ENCODE assay signal across 18 cellular contexts in the genomic region with DNA sequence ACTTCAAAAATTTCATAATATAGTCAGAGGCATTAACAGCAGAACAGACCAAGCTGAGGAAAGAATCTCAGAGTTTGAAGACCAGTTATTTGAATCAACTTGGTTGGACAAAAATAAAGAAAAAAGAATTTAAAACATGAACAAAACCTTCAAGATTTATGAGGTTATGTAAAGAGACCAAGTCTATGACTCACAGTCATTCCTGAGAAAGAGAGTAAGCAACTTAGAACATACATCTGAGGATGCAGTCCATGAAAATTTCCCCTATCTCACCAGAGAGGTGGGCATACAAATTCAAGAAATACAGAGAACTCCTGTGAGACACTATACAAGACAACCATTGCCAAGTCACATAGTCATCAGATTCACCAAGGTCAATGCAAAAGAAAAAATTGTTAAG.
"Had no signal": no experiment of that assay in that cellular context is flagged by ENCODE, and none has a peak within 500 bp of the region (broad histone marks: within the 10 kb centered on the region; RNA-seq: fewer than 3 reads in every experiment).

No MANE protein-coding gene starts in this region.

- H3K4me3 ChIP-seq: right atrium auricular region, testis, upper lobe of left lung had no signal

- DNase-seq: activated CD4-positive, alpha-beta T cell treated with anti-CD3 and anti-CD28 coated beads, Interleukin-2, amount 50 U/mL, for 1 hour; activated CD8-positive, alpha-beta memory T cell treated with anti-CD3 and anti-CD28 coated beads for 24 hours; activated naive CD8-positive, alpha-beta T cell treated with anti-CD3 and anti-CD28 coated beads, Interleukin-2, amount 10 ng/mL, durations not matched to agents 7 days and 5 days; anterior cingulate cortex; brain microvascular endothelial cell; hippocampal formation; kidney; left ventricle myocardium superior; mesendoderm; occipital lobe; stimulated activated CD4-positive, alpha-beta T cell treated with anti-CD3 and anti-CD28 coated beads, Interleukin-1b, Interleukin-23, amount 100 ng/mL, for 48 hours; stimulated activated naive CD8-positive, alpha-beta T cell treated with anti-CD3 and anti-CD28 coated beads, Interleukin-15, amount 100 ng/mL, for 72 hours; T-helper 9 cell; testis; upper lobe of left lung had no signal

- H3K9me3 ChIP-seq: right atrium auricular region, testis, upper lobe of left lung had no signal

- H3K27ac ChIP-seq: brain microvascular endothelial cell, right atrium auricular region, testis had no signal

- ATAC-seq: activated CD4-positive, CD25-positive, alpha-beta regulatory T cell treated with anti-CD3 and anti-CD28 coated beads, Interleukin-2, amount 50 U/mL, for 24 hours; left ventricle myocardium superior; natural killer cell treated with Interleukin-12 subunit alpha and Interleukin-12 subunit beta and Interleukin-15 and Interleukin-18, amount 100 ng/mL, for 72 hours; stimulated activated naive CD8-positive, alpha-beta T cell treated with anti-CD3 and anti-CD28 coated beads, Interleukin-15, amount 100 ng/mL, for 72 hours had no signal

- H3K36me3 ChIP-seq: brain microvascular endothelial cell, right atrium auricular region, upper lobe of left lung had no signal

- H3K4me1 ChIP-seq: right atrium auricular region, testis, upper lobe of left lung had no signal

- H3K27me3 ChIP-seq: brain microvascular endothelial cell, right atrium auricular region, testis, upper lobe of left lung had no signal
